Comparison of ENCODE assay signal across 12 cellular contexts in the genomic region with DNA sequence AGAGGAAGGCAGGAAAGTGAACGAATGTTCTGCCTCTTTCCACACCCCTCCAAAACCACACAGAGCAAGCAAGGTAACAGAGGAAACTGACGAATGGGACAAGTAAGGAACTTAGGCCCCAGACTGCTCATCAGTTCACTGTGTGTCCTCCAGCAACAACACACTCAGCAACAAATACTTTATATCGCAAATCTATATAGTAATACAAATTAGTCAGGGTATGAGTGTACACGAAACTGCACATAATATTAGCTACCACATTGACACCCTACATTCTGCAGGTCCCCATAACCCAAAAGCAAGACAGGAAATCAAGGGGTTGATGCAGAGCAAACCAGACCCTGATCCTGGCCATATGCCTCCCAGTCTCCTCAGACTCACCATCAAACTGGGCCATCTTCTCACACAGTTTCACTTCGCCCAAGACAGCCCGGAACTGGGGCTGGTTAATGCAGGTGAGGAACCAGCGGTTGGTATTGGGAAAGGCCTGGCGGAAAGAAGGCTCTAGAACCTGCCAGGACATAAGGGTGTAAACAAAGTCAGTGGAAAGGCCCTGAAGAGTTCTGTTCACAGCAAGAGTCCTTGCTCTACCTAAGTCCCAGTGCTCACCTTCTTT. TPM values are rescaled to one million over a fixed set of nuclear protein-coding genes. Genes with fewer than 3 reads are reported as not detected.
DNase-seq lines count a peak whose midpoint lies in the region; TF ChIP-seq lines count a peak whose summit lies in the region.
"Had no signal": no experiment of that assay in that cellular context is flagged by ENCODE, and none has a peak within 500 bp of the region (broad histone marks: within the 10 kb centered on the region; RNA-seq: fewer than 3 reads in every experiment).

No MANE protein-coding gene starts in this region.

- H4K20me1 ChIP-seq in BLaER1 treated with 17β-estradiol and CSF1 and Interleukin-3, amounts not matched to agents 10 nM and 100 nM, result peaks cover 78 to 100% (median 100%) of the 10 kb centered on the region in 11 experiments

- no peak overlapping the region for H2AK5ac ChIP-seq in mesenchymal stem cell (ENCODE audit: low read length, severe bottlenecking)

- DNase-seq in GM12865 (ENCODE audit: low read depth), result peak; percentile 44
- DNase-seq in activated CD4-positive, alpha-beta memory T cell treated with anti-CD3 and anti-CD28 coated beads for 36 hours, result no peak
- DNase-seq in mesenchymal stem cell, result no peak
- no peak for DNase-seq in amniotic stem cell (lab: John Stamatoyannopoulos, UW)
- no peak for DNase-seq in NCI-H1436 (lab: John Stamatoyannopoulos, UW)
- DNase-seq in ecto neural progenitor cell (ENCODE audit: low spot score), result no peak
- DNase-seq: CD4-positive, alpha-beta T cell; NCI-H2081; OCI-M1; right cardiac atrium; stimulated activated CD4-positive, alpha-beta T cell treated with anti-CD3 and anti-CD28 coated beads, Interleukin-4, amount 100 ng/mL, for 4 hours had no signal

- peaks cover 63% of the 10 kb centered on the region for H3K36me3 Mint-ChIP-seq in activated CD4-positive, alpha-beta memory T cell treated with anti-CD3 and anti-CD28 coated beads for 36 hours

- intact Hi-C loops in activated CD4-positive, alpha-beta memory T cell treated with anti-CD3 and anti-CD28 coated beads for 36 hours (cut with micrococcal nuclease), result no loop called here

- H2BK12ac ChIP-seq in mesenchymal stem cell (ENCODE audit: low read length in 2 of 2), result no peak overlapping the region

- H2BK120ac ChIP-seq in mesenchymal stem cell (ENCODE audit: low read depth, low read length), result no peak overlapping the region

- peaks cover 98 to 100% (median 100%) of the 10 kb centered on the region in 11 experiments for H3K36me3 ChIP-seq in BLaER1 treated with 17β-estradiol and CSF1 and Interleukin-3, amounts not matched to agents 10 nM and 100 nM
- peaks cover 68 to 88% of the 10 kb centered on the region in 2 experiments for H3K36me3 ChIP-seq in mesenchymal stem cell (ENCODE audit: control insufficient read depth in 1 of 2, insufficient read depth in 2 of 2, low read depth in 1 of 2, low read length in 2 of 2)

- H3K27me3 Mint-ChIP-seq in activated CD4-positive, alpha-beta memory T cell treated with anti-CD3 and anti-CD28 coated beads for 36 hours, result no peaks in the 10 kb centered on the region
- H3K27me3 Mint-ChIP-seq: CD4-positive, alpha-beta T cell had no signal

- no peak overlapping the region for H3K4ac ChIP-seq in mesenchymal stem cell (ENCODE audit: low read depth in 1 of 2, low read length in 2 of 2)

- H3K27me3 ChIP-seq in BLaER1 treated with 17β-estradiol and CSF1 and Interleukin-3, amounts not matched to agents 10 nM and 100 nM, result no peaks in the 10 kb centered on the region
- no peaks in the 10 kb centered on the region for H3K27me3 ChIP-seq in mesenchymal stem cell (ENCODE audit: control insufficient read depth in 1 of 2, insufficient read depth in 1 of 2, low read length in 2 of 2)

- no peak overlapping the region for H2BK5ac ChIP-seq in mesenchymal stem cell (ENCODE audit: low read depth, low read length, poor library complexity, severe bottlenecking)

- POLR2A ChIA-PET in activated CD4-positive, alpha-beta memory T cell treated with anti-CD3 and anti-CD28 coated beads for 36 hours (lab: Charles Lee), result interaction anchor here (0.6 to 1.9 kb wide), 2 partner anchors 10 to 59 kb away, joined by 4 to 10 read pairs; no protein-coding TSS in a partner anchor

- no peak overlapping the region for H2AFZ ChIP-seq in mesenchymal stem cell (ENCODE audit: low read depth, low read length)

- H4K91ac ChIP-seq in mesenchymal stem cell (ENCODE audit: low read length), result no peak overlapping the region

- no peak overlapping the region for H3K27ac ChIP-seq in BLaER1 treated with 17β-estradiol and CSF1 and Interleukin-3, amounts not matched to agents 10 nM and 100 nM
- no peak overlapping the region for H3K27ac ChIP-seq in mesenchymal stem cell (ENCODE audit: low read length, poor library complexity, severe bottlenecking)

- H3K79me1 ChIP-seq in mesenchymal stem cell (replicated peaks; ENCODE audit: low read length, poor library complexity, severe bottlenecking), result peaks cover 1% of the 10 kb centered on the region

- no peak for TF ChIP-seq CTCF in GM12865 (IDR thresholded peaks at IDR 0.05; ENCODE audit: insufficient read depth, low read depth, low read length, missing control alignments)

- no peak overlapping the region for H3K4me3 Mint-ChIP-seq in activated CD4-positive, alpha-beta memory T cell treated with anti-CD3 and anti-CD28 coated beads for 36 hours
- H3K4me3 Mint-ChIP-seq: CD4-positive, alpha-beta T cell had no signal

- no peak overlapping the region for H3K18ac ChIP-seq in mesenchymal stem cell (ENCODE audit: low read depth in 1 of 2, low read length in 2 of 2)

- CTCF ChIA-PET in activated CD4-positive, alpha-beta memory T cell treated with anti-CD3 and anti-CD28 coated beads for 36 hours (lab: Charles Lee), result interaction anchor here (0.6 to 3.2 kb wide), 7 partner anchors 9 to 558 kb away, joined by 3 to 19 read pairs (median 3); no protein-coding TSS in a partner anchor

- H2BK15ac ChIP-seq in mesenchymal stem cell (ENCODE audit: low read depth, poor library complexity, severe bottlenecking), result no peak overlapping the region

- no peak overlapping the region for H3K4me3 ChIP-seq in BLaER1 treated with 17β-estradiol and CSF1 and Interleukin-3, amounts not matched to agents 10 nM and 100 nM
- H3K4me3 ChIP-seq in GM12865 (ENCODE audit: low read depth, low read length), result no peak overlapping the region
- no peak overlapping the region for H3K4me3 ChIP-seq in mesenchymal stem cell (ENCODE audit: insufficient read depth in 1 of 2, low read depth in 1 of 2, low read length in 2 of 2)

- peak overlapping the region in 8 of 11 experiments; percentile 6 to 53 (median 40); a peak in 8 of 22 replicates for H3K9ac ChIP-seq in BLaER1 treated with 17β-estradiol and CSF1 and Interleukin-3, amounts not matched to agents 10 nM and 100 nM
- H3K9ac ChIP-seq in mesenchymal stem cell (ENCODE audit: low read length), result peak overlapping the region; percentile 26

- H3K14ac ChIP-seq in mesenchymal stem cell (ENCODE audit: low read length in 2 of 2), result no peak overlapping the region

- peaks cover 62% of the 10 kb centered on the region for H3K4me1 Mint-ChIP-seq in activated CD4-positive, alpha-beta memory T cell treated with anti-CD3 and anti-CD28 coated beads for 36 hours (ENCODE audit: low read depth)

- no peak overlapping the region for H3K23ac ChIP-seq in mesenchymal stem cell (ENCODE audit: low read length in 2 of 2)

- peaks cover 23 to 81% (median 30%) of the 10 kb centered on the region in 10 experiments for H3K4me1 ChIP-seq in BLaER1 treated with 17β-estradiol and CSF1 and Interleukin-3, amounts not matched to agents 10 nM and 100 nM
- peaks cover 8% of the 10 kb centered on the region for H3K4me1 ChIP-seq in mesenchymal stem cell (ENCODE audit: control insufficient read depth, insufficient read depth, low read depth, low read length)

- H3K9me3 Mint-ChIP-seq in activated CD4-positive, alpha-beta memory T cell treated with anti-CD3 and anti-CD28 coated beads for 36 hours, result no peaks in the 10 kb centered on the region
- H3K9me3 Mint-ChIP-seq: CD4-positive, alpha-beta T cell had no signal

- peak overlapping the region; percentile 85 for H3K27ac Mint-ChIP-seq in activated CD4-positive, alpha-beta memory T cell treated with anti-CD3 and anti-CD28 coated beads for 36 hours

- no peaks in the 10 kb centered on the region for H3K9me3 ChIP-seq in BLaER1 treated with 17β-estradiol and CSF1 and Interleukin-3, amounts not matched to agents 10 nM and 100 nM (replicated peaks in 1 of 11)
- H3K9me3 ChIP-seq in mesenchymal stem cell (ENCODE audit: control insufficient read depth, low read length), result no peaks in the 10 kb centered on the region

- peak overlapping the region in 2 of 11 experiments; percentile 1 to 6; a peak in 3 of 22 replicates for H3K4me2 ChIP-seq in BLaER1 treated with 17β-estradiol and CSF1 and Interleukin-3, amounts not matched to agents 10 nM and 100 nM
- no peak overlapping the region for H3K4me2 ChIP-seq in mesenchymal stem cell (ENCODE audit: low read length, poor library complexity, severe bottlenecking)

- H4K8ac ChIP-seq in mesenchymal stem cell (ENCODE audit: low read length), result peak overlapping the region; percentile 28

- WGBS in mesenchymal stem cell, result 97% methylated on average over 6 of the region's 8 CpGs

RNA-seq across cellular contexts. Expression of gene EEF1G, which starts 6.6 kb away (rescaled TPM):
- 1,000 to 10,000 TPM; 1,956 to 1,989 TPM for total RNA-seq in activated CD4-positive, alpha-beta memory T cell treated with anti-CD3 and anti-CD28 coated beads for 36 hours
- 1,160 TPM for polyA plus RNA-seq in mesenchymal stem cell (2013, experiment 1 of 2)
- 1,130 TPM for polyA plus RNA-seq in mesenchymal stem cell (2013, experiment 2 of 2)

RNA-seq across cellular contexts. Expression of gene AHNAK, which starts 20.5 kb away (rescaled TPM):
- 10 to 100 TPM; 83.7 to 85.2 TPM for total RNA-seq in activated CD4-positive, alpha-beta memory T cell treated with anti-CD3 and anti-CD28 coated beads for 36 hours
- 71.8 TPM for polyA plus RNA-seq in mesenchymal stem cell (2013, experiment 1 of 2)
- polyA plus RNA-seq in mesenchymal stem cell (2013, experiment 2 of 2), result 65.2 TPM

RNA-seq across cellular contexts. Expression of gene TUT1, which starts 24.2 kb away (rescaled TPM):
- 10 to 100 TPM; 32.7 to 34.2 TPM for total RNA-seq in activated CD4-positive, alpha-beta memory T cell treated with anti-CD3 and anti-CD28 coated beads for 36 hours
- polyA plus RNA-seq in mesenchymal stem cell (2013, experiment 1 of 2), result 6.3 TPM
- 6.5 TPM for polyA plus RNA-seq in mesenchymal stem cell (2013, experiment 2 of 2)

RNA-seq across cellular contexts. Expression of gene MTA2, which starts 34.5 kb away (rescaled TPM):
- total RNA-seq in activated CD4-positive, alpha-beta memory T cell treated with anti-CD3 and anti-CD28 coated beads for 36 hours, result 100 to 1,000 TPM; 166 to 167 TPM
- polyA plus RNA-seq in mesenchymal stem cell (2013, experiment 1 of 2), result 50.7 TPM
- polyA plus RNA-seq in mesenchymal stem cell (2013, experiment 2 of 2), result 50.7 TPM

RNA-seq across cellular contexts. Expression of gene EML3, which starts 45.4 kb away (rescaled TPM):
- total RNA-seq in activated CD4-positive, alpha-beta memory T cell treated with anti-CD3 and anti-CD28 coated beads for 36 hours, result 100 to 1,000 TPM; 113 to 116 TPM
- 30.1 TPM for polyA plus RNA-seq in mesenchymal stem cell (2013, experiment 1 of 2)
- polyA plus RNA-seq in mesenchymal stem cell (2013, experiment 2 of 2), result 29.3 TPM
